In the genomic region with DNA sequence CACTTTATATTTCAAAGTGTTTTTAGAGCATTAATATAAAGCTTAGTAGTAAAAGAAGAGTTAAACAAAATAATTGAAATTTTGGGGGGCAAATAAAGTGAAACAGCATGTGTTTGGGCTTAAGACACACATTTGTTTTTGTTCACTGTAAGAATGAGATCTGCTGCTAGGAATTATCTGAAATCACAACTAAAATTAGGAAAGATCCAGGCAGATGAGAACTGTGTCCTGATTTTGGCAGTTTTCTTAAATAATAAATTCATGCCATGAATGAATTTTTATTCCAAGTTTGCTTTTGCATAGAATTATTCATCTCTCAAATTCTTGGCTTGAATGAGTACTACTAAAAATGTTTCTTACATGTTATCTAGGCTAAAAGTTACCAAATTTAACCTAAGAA, we compare ENCODE assay signal across 25 cellular contexts.
"Had no signal": no experiment of that assay in that cellular context is flagged by ENCODE, and none has a peak within 500 bp of the region (broad histone marks: within the 10 kb centered on the region; RNA-seq: fewer than 3 reads in every experiment).

No MANE protein-coding gene starts in this region.

- H3K9me3 ChIP-seq: ovary, psoas muscle, right lobe of liver, sigmoid colon, stomach, thoracic aorta, thyroid gland, tibial nerve, upper lobe of left lung, vagina had no signal

- H3K4me1 ChIP-seq: neural progenitor cell, parathyroid adenoma, psoas muscle, right lobe of liver, sigmoid colon, thyroid gland, tibial nerve, upper lobe of left lung, vagina had no signal

- H3K36me3 ChIP-seq: ovary, right lobe of liver, upper lobe of left lung had no signal

- ATAC-seq: psoas muscle; right cardiac atrium; right lobe of liver; stimulated activated effector memory CD8-positive, alpha-beta T cell treated with anti-CD3 and anti-CD28 coated beads, Interleukin-12 subunit alpha, Interleukin-12 subunit beta, amount 100 ng/mL, for 72 hours; stimulated activated naive B cell treated with anti-CD40 and anti-IgM and Interleukin-4, amounts not matched to agents 10 μg/mL and 1 μg/mL and 100 μg/mL, for 72 hours had no signal

- H3K27me3 ChIP-seq: neural progenitor cell, ovary, right lobe of liver, sigmoid colon, stomach, thyroid gland, tibial nerve, upper lobe of left lung, vagina had no signal

- DNase-seq: occipital lobe; ovary; posterior cingulate gyrus; psoas muscle; right cardiac atrium; right lobe of liver; sigmoid colon; small intestine; stimulated activated CD4-positive, alpha-beta T cell treated with anti-CD3 and anti-CD28 coated beads, Interleukin-15, amount 100 ng/mL, for 24 hours; stimulated activated CD4-positive, alpha-beta T cell treated with anti-CD3 and anti-CD28 coated beads, Interleukin-2, amount 100 ng/mL, for 24 hours; stimulated activated CD4-positive, alpha-beta T cell treated with anti-CD3 and anti-CD28 coated beads, Interleukin-2, amount 100 ng/mL, for 48 hours; stimulated activated CD4-positive, alpha-beta T cell treated with anti-CD3 and anti-CD28 coated beads, Interleukin-4, amount 100 ng/mL, for 24 hours; stimulated activated naive B cell treated with anti-CD40 and anti-IgM and Interleukin-4, amounts not matched to agents 10 μg/mL and 1 μg/mL and 100 μg/mL, for 72 hours; stimulated activated naive CD4-positive, alpha-beta T cell treated with Interleukin-2 at 50 U/mL for 16 hours; stomach; thyroid gland; trophoblast cell; upper lobe of left lung had no signal

- FAIRE-seq: small intestine, urothelium cell line had no signal

- H3K4me3 ChIP-seq: neural progenitor cell, ovary, psoas muscle, right lobe of liver, sigmoid colon, stomach, thoracic aorta, thyroid gland, tibial nerve, upper lobe of left lung, vagina had no signal

- H3K27ac ChIP-seq: neural progenitor cell, ovary, parathyroid adenoma, psoas muscle, right lobe of liver, sigmoid colon, stomach, thoracic aorta, thyroid gland, tibial nerve, upper lobe of left lung, vagina had no signal
